33 cellular contexts compared by ENCODE assay signal in the genomic region with DNA sequence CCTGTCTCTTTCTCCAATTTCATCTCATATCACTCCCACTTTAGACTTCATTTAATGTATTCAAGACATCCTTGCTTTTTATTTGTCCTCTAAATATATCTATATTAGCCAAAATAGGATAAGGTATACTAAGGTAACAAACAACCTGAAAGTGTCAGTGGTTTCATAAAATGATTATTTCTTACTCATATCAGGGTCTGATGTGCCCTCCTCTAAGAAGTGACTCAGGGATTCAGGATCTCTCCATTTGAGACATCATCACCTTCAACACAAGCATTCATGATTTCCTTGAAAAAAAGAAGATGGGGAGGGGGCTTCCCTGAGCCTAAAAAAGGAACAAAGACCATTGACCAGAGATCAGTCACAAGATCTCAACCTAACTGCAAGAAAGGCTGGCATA.
"Had no signal": no experiment of that assay in that cellular context is flagged by ENCODE, and none has a peak within 500 bp of the region (broad histone marks: within the 10 kb centered on the region; RNA-seq: fewer than 3 reads in every experiment).

No MANE protein-coding gene starts in this region.

- ATAC-seq: activated CD8-positive, alpha-beta T cell treated with anti-CD3 and anti-CD28 coated beads for 36 hours; activated naive CD8-positive, alpha-beta T cell treated with anti-CD3 and anti-CD28 coated beads, Interleukin-2, amount 50 U/mL, for 24 hours; activated T-cell treated with anti-CD3 and anti-CD28 coated beads, Interleukin-2, amount 50 U/mL, for 4 hours had no signal

- DNase-seq: activated B cell treated with CpG ODN at 0.5 μM for 24 hours; activated CD4-positive, alpha-beta memory T cell treated with anti-CD3 and anti-CD28 coated beads for 36 hours; activated CD4-positive, alpha-beta T cell treated with anti-CD3 and anti-CD28 coated beads for 48 hours; activated CD4-positive, alpha-beta T cell treated with anti-CD3 and anti-CD28 coated beads, Interleukin-2, amount 10 ng/mL, durations not matched to agents 7 days and 5 days; activated CD4-positive, CD25-positive, alpha-beta regulatory T cell treated with anti-CD3 and anti-CD28 coated beads, Interleukin-2, amount 50 U/mL, for 72 hours; activated CD8-positive, alpha-beta memory T cell treated with anti-CD3 and anti-CD28 coated beads, Interleukin-2, amount 50 U/mL, for 4 hours; activated CD8-positive, alpha-beta T cell treated with anti-CD3 and anti-CD28 coated beads for 36 hours; activated effector memory CD4-positive, alpha-beta T cell treated with Interleukin-2 at 50 U/mL for 16 hours; activated gamma-delta T cell; activated naive CD4-positive, alpha-beta T cell treated with anti-CD3 and anti-CD28 coated beads, Interleukin-2, amount 10 ng/mL, durations not matched to agents 7 days and 5 days; activated naive CD4-positive, alpha-beta T cell treated with Interleukin-2 at 50 U/mL for 16 hours; activated naive CD8-positive, alpha-beta T cell treated with anti-CD3 and anti-CD28 coated beads, Interleukin-2, amount 10 ng/mL, durations not matched to agents 7 days and 5 days; activated naive CD8-positive, alpha-beta T cell treated with anti-CD3 and anti-CD28 coated beads, Interleukin-2, amount 50 U/mL, for 24 hours; activated T-cell treated with anti-CD3 and anti-CD28 coated beads for 4 hours; activated T-cell treated with anti-CD3 and anti-CD28 coated beads, Interleukin-2, amount 50 U/mL, for 1 hour; activated T-cell treated with anti-CD3 and anti-CD28 coated beads, Interleukin-2, amount 50 U/mL, for 4 hours; activated T-cell treated with anti-CD3 and anti-CD28 coated beads, Interleukin-2, amount 50 U/mL, for 72 hours; amygdala; anterior cingulate cortex; central memory CD4-positive, alpha-beta T cell; SW 1271; T-helper 1 cell; T-helper 2 cell; T-helper 9 cell had no signal

- H3K4me3 Mint-ChIP-seq: activated B cell treated with CpG ODN at 0.5 μM for 24 hours; activated CD4-positive, alpha-beta memory T cell treated with anti-CD3 and anti-CD28 coated beads for 36 hours; activated CD4-positive, alpha-beta T cell treated with anti-CD3 and anti-CD28 coated beads, Interleukin-2, amount 10 ng/mL, durations not matched to agents 7 days and 5 days; activated CD8-positive, alpha-beta T cell treated with anti-CD3 and anti-CD28 coated beads for 36 hours; activated naive CD4-positive, alpha-beta T cell treated with anti-CD3 and anti-CD28 coated beads, Interleukin-2, amount 10 ng/mL, durations not matched to agents 7 days and 5 days; activated naive CD4-positive, alpha-beta T cell treated with anti-CD3 and anti-CD28 coated beads, Interleukin-2, amount 50 U/mL, for 24 hours; activated naive CD8-positive, alpha-beta T cell; activated naive CD8-positive, alpha-beta T cell treated with anti-CD3 and anti-CD28 coated beads, Interleukin-2, amount 10 ng/mL, durations not matched to agents 7 days and 5 days; activated naive CD8-positive, alpha-beta T cell treated with anti-CD3 and anti-CD28 coated beads, Interleukin-2, amount 50 U/mL, for 24 hours; activated T-cell treated with anti-CD3 and anti-CD28 coated beads, Interleukin-2, amount 50 U/mL, for 4 hours; activated T-cell treated with anti-CD3 and anti-CD28 coated beads, Interleukin-2, amount 50 U/mL, for 72 hours; activated T-helper 1 cell treated with anti-CD3 and anti-CD28 coated beads, Interleukin-12 subunit alpha, Interleukin-12 subunit beta, Interleukin-2, Interleukin-4 antibody, amounts not matched to agents 30 ng/mL and 10 ng/mL and 1 ng/mL, durations not matched to agents 14 hours and 24 hours and 36 hours; brain; T-helper 1 cell treated with Interleukin-12 subunit alpha and Interleukin-12 subunit beta and Interleukin-4 antibody, amounts not matched to agents 30 μg/mL and 1 μg/mL, for 36 hours; T-helper 2 cell treated with Interferon-gamma antibody and Interleukin-4, amounts not matched to agents 5 μg/mL and 100 μg/mL, for 36 hours had no signal

- H3K9me3 Mint-ChIP-seq: activated B cell treated with CpG ODN at 0.5 μM for 24 hours; activated CD4-positive, alpha-beta memory T cell treated with anti-CD3 and anti-CD28 coated beads for 36 hours; activated CD4-positive, alpha-beta T cell treated with anti-CD3 and anti-CD28 coated beads, Interleukin-2, amount 10 ng/mL, durations not matched to agents 7 days and 5 days; activated CD8-positive, alpha-beta T cell treated with anti-CD3 and anti-CD28 coated beads for 36 hours; activated naive CD4-positive, alpha-beta T cell treated with anti-CD3 and anti-CD28 coated beads, Interleukin-2, amount 10 ng/mL, durations not matched to agents 7 days and 5 days; activated naive CD4-positive, alpha-beta T cell treated with anti-CD3 and anti-CD28 coated beads, Interleukin-2, amount 50 U/mL, for 24 hours; activated naive CD8-positive, alpha-beta T cell treated with anti-CD3 and anti-CD28 coated beads, Interleukin-2, amount 10 ng/mL, durations not matched to agents 7 days and 5 days; activated naive CD8-positive, alpha-beta T cell treated with anti-CD3 and anti-CD28 coated beads, Interleukin-2, amount 50 U/mL, for 24 hours; activated T-cell treated with anti-CD3 and anti-CD28 coated beads, Interleukin-2, amount 50 U/mL, for 4 hours; activated T-cell treated with anti-CD3 and anti-CD28 coated beads, Interleukin-2, amount 50 U/mL, for 72 hours; activated T-helper 1 cell treated with anti-CD3 and anti-CD28 coated beads, Interleukin-12 subunit alpha, Interleukin-12 subunit beta, Interleukin-2, Interleukin-4 antibody, amounts not matched to agents 30 ng/mL and 10 ng/mL and 1 ng/mL, durations not matched to agents 14 hours and 24 hours and 36 hours; activated T-helper 2 cell treated with anti-CD3 and anti-CD28 coated beads, Interferon-gamma antibody, Interleukin-2, Interleukin-4, amounts not matched to agents 10 μg/mL and 5 μg/mL and 100 μg/mL, durations not matched to agents 14 hours and 24 hours and 36 hours; brain; T-helper 1 cell treated with Interleukin-12 subunit alpha and Interleukin-12 subunit beta and Interleukin-4 antibody, amounts not matched to agents 30 μg/mL and 1 μg/mL, for 36 hours; T-helper 2 cell treated with Interferon-gamma antibody and Interleukin-4, amounts not matched to agents 5 μg/mL and 100 μg/mL, for 36 hours had no signal

- FAIRE-seq: bronchial epithelial cell, TTC549 had no signal

- H3K36me3 Mint-ChIP-seq: activated CD4-positive, alpha-beta memory T cell treated with anti-CD3 and anti-CD28 coated beads for 36 hours; activated naive CD4-positive, alpha-beta T cell treated with anti-CD3 and anti-CD28 coated beads, Interleukin-2, amount 10 ng/mL, durations not matched to agents 7 days and 5 days; activated naive CD4-positive, alpha-beta T cell treated with anti-CD3 and anti-CD28 coated beads, Interleukin-2, amount 50 U/mL, for 24 hours; activated naive CD8-positive, alpha-beta T cell; activated naive CD8-positive, alpha-beta T cell treated with anti-CD3 and anti-CD28 coated beads, Interleukin-2, amount 10 ng/mL, durations not matched to agents 7 days and 5 days; brain had no signal

- H3K27me3 Mint-ChIP-seq: activated B cell treated with CpG ODN at 0.5 μM for 24 hours; activated CD4-positive, alpha-beta T cell treated with anti-CD3 and anti-CD28 coated beads, Interleukin-2, amount 10 ng/mL, durations not matched to agents 7 days and 5 days; activated naive CD4-positive, alpha-beta T cell treated with anti-CD3 and anti-CD28 coated beads, Interleukin-2, amount 10 ng/mL, durations not matched to agents 7 days and 5 days had no signal

- H3K4me1 Mint-ChIP-seq: activated CD4-positive, alpha-beta T cell treated with anti-CD3 and anti-CD28 coated beads, Interleukin-2, amount 10 ng/mL, durations not matched to agents 7 days and 5 days; activated naive CD4-positive, alpha-beta T cell treated with anti-CD3 and anti-CD28 coated beads, Interleukin-2, amount 10 ng/mL, durations not matched to agents 7 days and 5 days; activated naive CD4-positive, alpha-beta T cell treated with anti-CD3 and anti-CD28 coated beads, Interleukin-2, amount 50 U/mL, for 24 hours; activated naive CD8-positive, alpha-beta T cell treated with anti-CD3 and anti-CD28 coated beads, Interleukin-2, amount 10 ng/mL, durations not matched to agents 7 days and 5 days; activated naive CD8-positive, alpha-beta T cell treated with anti-CD3 and anti-CD28 coated beads, Interleukin-2, amount 50 U/mL, for 24 hours; brain had no signal

- H3K27ac Mint-ChIP-seq: activated B cell treated with CpG ODN at 0.5 μM for 24 hours; activated CD4-positive, alpha-beta memory T cell treated with anti-CD3 and anti-CD28 coated beads for 36 hours; activated CD4-positive, alpha-beta T cell treated with anti-CD3 and anti-CD28 coated beads, Interleukin-2, amount 10 ng/mL, durations not matched to agents 7 days and 5 days; activated CD8-positive, alpha-beta T cell treated with anti-CD3 and anti-CD28 coated beads for 36 hours; activated naive CD4-positive, alpha-beta T cell treated with anti-CD3 and anti-CD28 coated beads, Interleukin-2, amount 10 ng/mL, durations not matched to agents 7 days and 5 days; activated naive CD4-positive, alpha-beta T cell treated with anti-CD3 and anti-CD28 coated beads, Interleukin-2, amount 50 U/mL, for 24 hours; activated naive CD8-positive, alpha-beta T cell; activated naive CD8-positive, alpha-beta T cell treated with anti-CD3 and anti-CD28 coated beads, Interleukin-2, amount 10 ng/mL, durations not matched to agents 7 days and 5 days; activated naive CD8-positive, alpha-beta T cell treated with anti-CD3 and anti-CD28 coated beads, Interleukin-2, amount 50 U/mL, for 24 hours; activated T-cell treated with anti-CD3 and anti-CD28 coated beads, Interleukin-2, amount 50 U/mL, for 72 hours; activated T-helper 1 cell treated with anti-CD3 and anti-CD28 coated beads, Interleukin-12 subunit alpha, Interleukin-12 subunit beta, Interleukin-2, Interleukin-4 antibody, amounts not matched to agents 30 ng/mL and 10 ng/mL and 1 ng/mL, durations not matched to agents 14 hours and 24 hours and 36 hours; activated T-helper 2 cell treated with anti-CD3 and anti-CD28 coated beads, Interferon-gamma antibody, Interleukin-2, Interleukin-4, amounts not matched to agents 10 μg/mL and 5 μg/mL and 100 μg/mL, durations not matched to agents 14 hours and 24 hours and 36 hours; brain; T-helper 1 cell treated with Interleukin-12 subunit alpha and Interleukin-12 subunit beta and Interleukin-4 antibody, amounts not matched to agents 30 μg/mL and 1 μg/mL, for 36 hours; T-helper 2 cell treated with Interferon-gamma antibody and Interleukin-4, amounts not matched to agents 5 μg/mL and 100 μg/mL, for 36 hours had no signal
